ENCODE assay signal across 8 cellular contexts in genomic region chr12:117875652-117876491, GRCh38.
DNase-seq lines count a peak whose midpoint lies in the region; ATAC-seq and TF ChIP-seq lines count a peak whose summit lies in the region.

No MANE protein-coding gene starts in this region.

- ATAC-seq in HG03378 (IDR thresholded peaks at IDR 0.05; ENCODE audit: unreplicated experiment) (no peak), HG03175 (IDR thresholded peaks at IDR 0.05; ENCODE audit: unreplicated experiment) (no peak), HG03439 (IDR thresholded peaks at IDR 0.05; ENCODE audit: unreplicated experiment) (no peak)

- no peaks in the 10 kb centered on the region for H3K27me3 ChIP-seq in thyroid gland

- no peaks in the 10 kb centered on the region for H3K4me1 ChIP-seq in thyroid gland

- no peak overlapping the region for H3K27ac ChIP-seq in thyroid gland

- no peak for TF ChIP-seq CTCF in thyroid gland (IDR thresholded peaks at IDR 0.05)

- no peak for TF ChIP-seq POLR2A in thyroid gland (IDR thresholded peaks at IDR 0.05)

- 22 to 23% methylated on average over 33 of the region's 33 CpGs for WGBS in thyroid gland, 2 donors

- H3K36me3 ChIP-seq in thyroid gland = no peaks in the 10 kb centered on the region

- intact Hi-C loops in thyroid gland (cut with DNase I) = loop anchor here (10.0 kb wide), 2 partner anchors 159 to 239 kb away; no protein-coding TSS in a partner anchor

- no peaks in the 10 kb centered on the region for H3K9me3 ChIP-seq in thyroid gland

- H3K4me3 ChIP-seq in thyroid gland (replicated peaks in 1 of 3) = no peak overlapping the region

- peak; percentile 27 for DNase-seq in EH (ENCODE audit: low read depth)
- peak; percentile 85 for DNase-seq in NCI-H146 (lab: John Stamatoyannopoulos, UW)
- peak; percentile 45 for DNase-seq in activated T-cell treated with anti-CD3 and anti-CD28 coated beads, Interleukin-2, amount 50 U/mL, for 1 hour
- peak; percentile 28 for DNase-seq in iPS DF 4.7 (ENCODE audit: extremely low read depth, low spot score)
- peak; percentile 38 to 41 for DNase-seq in thyroid gland

Comparison
In these comparisons a context has a peak if more than half of its experiments do, and no peak if none do; other contexts are left out.
1. DNase-seq: peak in every context shown above with its lines; median percentile 85 in NCI-H146; 45 in activated T-cell treated with anti-CD3 and anti-CD28 coated beads, Interleukin-2, amount 50 U/mL, for 1 hour; 40 in thyroid gland; 28 in iPS DF 4.7; 27 in EH.